Comparison of ENCODE assay signal across 1 cellular context in genomic region chr2:234954551-234954992, GRCh38.
TF ChIP-seq lines count a peak whose summit lies in the region.

No MANE protein-coding gene starts in this region.

TF ChIP-seq in GM23338, 12 proteins besides CTCF, POLR2A, EP300 and RAD21 (continued from another document):
- no peak for TF ChIP-seq ZNF462 (CRISPR knock-in tag; IDR thresholded peaks at IDR 0.05)
TF ChIP-seq in GM23338: peak in this region for 0.
